Comparison of ENCODE assay signal across 1 cellular context in the genomic region with DNA sequence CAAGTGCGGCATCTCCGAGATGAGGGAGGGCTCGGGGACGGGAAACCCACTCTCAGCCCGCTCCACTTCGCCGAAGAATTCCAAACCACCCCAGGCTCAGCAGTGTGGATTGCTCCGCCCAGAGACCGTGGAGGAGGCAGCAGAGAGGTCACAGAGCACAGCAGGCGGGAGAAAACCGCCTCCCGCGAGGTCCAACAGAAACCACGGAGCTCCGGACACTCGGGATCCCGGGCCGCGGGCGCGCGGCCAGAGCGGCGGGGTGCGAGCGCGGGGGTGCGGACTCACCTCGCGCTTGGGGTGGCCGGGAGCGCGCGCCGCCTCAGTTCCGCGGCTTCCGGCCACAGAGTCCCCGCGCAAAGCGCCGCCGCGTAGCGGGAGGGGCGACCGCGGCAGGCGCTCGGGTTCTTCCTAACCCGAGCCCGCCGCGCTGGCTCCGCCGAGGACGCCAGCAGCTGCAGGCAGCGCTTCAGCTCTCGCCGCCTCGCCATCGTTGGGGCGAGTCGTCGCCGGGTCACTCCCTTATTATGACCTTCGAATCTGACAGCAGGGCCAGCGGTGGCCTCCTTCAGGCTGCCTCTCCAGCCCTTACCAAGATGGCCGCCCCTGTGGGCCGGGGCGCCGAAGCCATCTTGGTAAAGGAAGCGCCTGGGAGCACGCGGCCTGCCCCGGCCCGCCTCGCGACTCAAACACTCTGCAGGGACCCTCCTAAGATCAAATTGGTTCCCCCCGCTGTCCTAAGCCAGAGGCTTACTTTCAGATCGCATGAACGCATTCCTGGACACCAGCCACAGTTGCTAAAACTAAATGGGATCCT.
A peak's percentile ranks its signal among the peaks of the same experiment; 100 is the strongest.
TF ChIP-seq lines count a peak whose summit lies in the region.

A gene (minus strand): TSS at position 106 of the 814 bp plus-strand sequence. CDS start 20,323 bp downstream, outside the sequence.

TF ChIP-seq in K562, 482 proteins besides CTCF, POLR2A, EP300 and RAD21 (continued from another document and continues in another):
- TF ChIP-seq E2F3 (CRISPR knock-in tag; IDR thresholded peaks at IDR 0.05) (peak; percentile 87), ELF4 (CRISPR knock-in tag; IDR thresholded peaks at IDR 0.05) (peak; percentile 84; the same call in 1 of the 2 replicates), RFX5 (IDR thresholded peaks at IDR 0.05; ENCODE audit: low read depth, low read length) (no peak), ZBTB17 (CRISPR knock-in tag; IDR thresholded peaks at IDR 0.05) (peak; percentile 89), ZSCAN29 (IDR thresholded peaks at IDR 0.05) (no peak; the same call in 1 of the 2 replicates), ZBTB8A (IDR thresholded peaks at IDR 0.05; ENCODE audit: partially characterized antibody) (no peak), SUPT5H (IDR thresholded peaks at IDR 0.05) (peak; percentile 78; the same call in 1 of the 2 replicates), HIVEP1 (CRISPR knock-in tag; IDR thresholded peaks at IDR 0.05) (no peak), ASH1L (IDR thresholded peaks at IDR 0.05; ENCODE audit: borderline replicate concordance, low read depth, partially characterized antibody) (peak; percentile 60), BRCA1 (IDR thresholded peaks at IDR 0.05) (no peak), BRCA1 (CRISPR knock-in tag; IDR thresholded peaks at IDR 0.05) (no peak), ZNF121 (CRISPR knock-in tag; conservative IDR thresholded peaks at IDR 0.05) (no peak), SIRT6 (IDR thresholded peaks at IDR 0.05; ENCODE audit: low read depth, low read length) (no peak), MTA2 (IDR thresholded peaks at IDR 0.05; ENCODE audit: low read depth) (no peak), ZNF436 (CRISPR knock-in tag; IDR thresholded peaks at IDR 0.05) (no peak), ETV5 (CRISPR knock-in tag; IDR thresholded peaks at IDR 0.05; ENCODE audit: low read depth) (peak; percentile 90), SNIP1 (IDR thresholded peaks at IDR 0.05; ENCODE audit: low read depth) (no peak), ZNF274 (IDR thresholded peaks at IDR 0.05; ENCODE audit: borderline replicate concordance, low read depth, low read length) (no peak), NFIC (IDR thresholded peaks at IDR 0.05) (peak; percentile 77), KLF6 (CRISPR knock-in tag; IDR thresholded peaks at IDR 0.05; ENCODE audit: borderline replicate concordance) (peak; percentile 94; the same call in 1 of the 2 replicates), SETDB1 (IDR thresholded peaks at IDR 0.05; ENCODE audit: low read length) (no peak), MEF2A (IDR thresholded peaks at IDR 0.05; ENCODE audit: control insufficient read depth, low read depth, low read length) (no peak), SMARCC2 (IDR thresholded peaks at IDR 0.05; ENCODE audit: low read depth) (no peak), OTX1 (CRISPR knock-in tag; IDR thresholded peaks at IDR 0.05) (peak; percentile 84), MYC (IDR thresholded peaks at IDR 0.05; ENCODE audit: low read depth, low read length) (peak; percentile 99), MYC (CRISPR knock-in tag; IDR thresholded peaks at IDR 0.05; ENCODE audit: borderline replicate concordance, low read depth) (peak; percentile 99), MYBL2 (IDR thresholded peaks at IDR 0.05; ENCODE audit: low read depth) (peak; percentile 65), MYBL2 (CRISPR knock-in tag; IDR thresholded peaks at IDR 0.05; ENCODE audit: borderline replicate concordance) (no peak), SMAD3 (CRISPR knock-in tag; conservative IDR thresholded peaks at IDR 0.05) (peak; percentile 88)
- TF ChIP-seq, protein P1, sequence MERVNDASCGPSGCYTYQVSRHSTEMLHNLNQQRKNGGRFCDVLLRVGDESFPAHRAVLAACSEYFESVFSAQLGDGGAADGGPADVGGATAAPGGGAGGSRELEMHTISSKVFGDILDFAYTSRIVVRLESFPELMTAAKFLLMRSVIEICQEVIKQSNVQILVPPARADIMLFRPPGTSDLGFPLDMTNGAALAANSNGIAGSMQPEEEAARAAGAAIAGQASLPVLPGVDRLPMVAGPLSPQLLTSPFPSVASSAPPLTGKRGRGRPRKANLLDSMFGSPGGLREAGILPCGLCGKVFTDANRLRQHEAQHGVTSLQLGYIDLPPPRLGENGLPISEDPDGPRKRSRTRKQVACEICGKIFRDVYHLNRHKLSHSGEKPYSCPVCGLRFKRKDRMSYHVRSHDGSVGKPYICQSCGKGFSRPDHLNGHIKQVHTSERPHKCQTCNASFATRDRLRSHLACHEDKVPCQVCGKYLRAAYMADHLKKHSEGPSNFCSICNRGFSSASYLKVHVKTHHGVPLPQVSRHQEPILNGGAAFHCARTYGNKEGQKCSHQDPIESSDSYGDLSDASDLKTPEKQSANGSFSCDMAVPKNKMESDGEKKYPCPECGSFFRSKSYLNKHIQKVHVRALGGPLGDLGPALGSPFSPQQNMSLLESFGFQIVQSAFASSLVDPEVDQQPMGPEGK (CRISPR knock-in tag; IDR thresholded peaks at IDR 0.05; ENCODE audit: borderline replicate concordance) = no peak
- TF ChIP-seq, protein P2, sequence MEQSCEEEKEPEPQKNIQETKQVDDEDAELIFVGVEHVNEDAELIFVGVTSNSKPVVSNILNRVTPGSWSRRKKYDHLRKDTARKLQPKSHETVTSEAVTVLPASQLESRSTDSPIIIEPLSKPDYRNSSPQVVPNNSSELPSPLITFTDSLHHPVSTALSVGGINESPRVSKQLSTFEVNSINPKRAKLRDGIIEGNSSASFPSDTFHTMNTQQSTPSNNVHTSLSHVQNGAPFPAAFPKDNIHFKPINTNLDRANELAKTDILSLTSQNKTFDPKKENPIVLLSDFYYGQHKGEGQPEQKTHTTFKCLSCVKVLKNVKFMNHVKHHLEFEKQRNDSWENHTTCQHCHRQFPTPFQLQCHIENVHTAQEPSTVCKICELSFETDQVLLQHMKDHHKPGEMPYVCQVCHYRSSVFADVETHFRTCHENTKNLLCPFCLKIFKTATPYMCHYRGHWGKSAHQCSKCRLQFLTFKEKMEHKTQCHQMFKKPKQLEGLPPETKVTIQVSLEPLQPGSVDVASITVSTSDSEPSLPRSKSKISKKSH (CRISPR knock-in tag; IDR thresholded peaks at IDR 0.05) = no peak
- TF ChIP-seq, protein P3, sequence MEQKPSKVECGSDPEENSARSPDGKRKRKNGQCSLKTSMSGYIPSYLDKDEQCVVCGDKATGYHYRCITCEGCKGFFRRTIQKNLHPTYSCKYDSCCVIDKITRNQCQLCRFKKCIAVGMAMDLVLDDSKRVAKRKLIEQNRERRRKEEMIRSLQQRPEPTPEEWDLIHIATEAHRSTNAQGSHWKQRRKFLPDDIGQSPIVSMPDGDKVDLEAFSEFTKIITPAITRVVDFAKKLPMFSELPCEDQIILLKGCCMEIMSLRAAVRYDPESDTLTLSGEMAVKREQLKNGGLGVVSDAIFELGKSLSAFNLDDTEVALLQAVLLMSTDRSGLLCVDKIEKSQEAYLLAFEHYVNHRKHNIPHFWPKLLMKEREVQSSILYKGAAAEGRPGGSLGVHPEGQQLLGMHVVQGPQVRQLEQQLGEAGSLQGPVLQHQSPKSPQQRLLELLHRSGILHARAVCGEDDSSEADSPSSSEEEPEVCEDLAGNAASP (IDR thresholded peaks at IDR 0.05) = no peak
- TF ChIP-seq, protein P4, sequence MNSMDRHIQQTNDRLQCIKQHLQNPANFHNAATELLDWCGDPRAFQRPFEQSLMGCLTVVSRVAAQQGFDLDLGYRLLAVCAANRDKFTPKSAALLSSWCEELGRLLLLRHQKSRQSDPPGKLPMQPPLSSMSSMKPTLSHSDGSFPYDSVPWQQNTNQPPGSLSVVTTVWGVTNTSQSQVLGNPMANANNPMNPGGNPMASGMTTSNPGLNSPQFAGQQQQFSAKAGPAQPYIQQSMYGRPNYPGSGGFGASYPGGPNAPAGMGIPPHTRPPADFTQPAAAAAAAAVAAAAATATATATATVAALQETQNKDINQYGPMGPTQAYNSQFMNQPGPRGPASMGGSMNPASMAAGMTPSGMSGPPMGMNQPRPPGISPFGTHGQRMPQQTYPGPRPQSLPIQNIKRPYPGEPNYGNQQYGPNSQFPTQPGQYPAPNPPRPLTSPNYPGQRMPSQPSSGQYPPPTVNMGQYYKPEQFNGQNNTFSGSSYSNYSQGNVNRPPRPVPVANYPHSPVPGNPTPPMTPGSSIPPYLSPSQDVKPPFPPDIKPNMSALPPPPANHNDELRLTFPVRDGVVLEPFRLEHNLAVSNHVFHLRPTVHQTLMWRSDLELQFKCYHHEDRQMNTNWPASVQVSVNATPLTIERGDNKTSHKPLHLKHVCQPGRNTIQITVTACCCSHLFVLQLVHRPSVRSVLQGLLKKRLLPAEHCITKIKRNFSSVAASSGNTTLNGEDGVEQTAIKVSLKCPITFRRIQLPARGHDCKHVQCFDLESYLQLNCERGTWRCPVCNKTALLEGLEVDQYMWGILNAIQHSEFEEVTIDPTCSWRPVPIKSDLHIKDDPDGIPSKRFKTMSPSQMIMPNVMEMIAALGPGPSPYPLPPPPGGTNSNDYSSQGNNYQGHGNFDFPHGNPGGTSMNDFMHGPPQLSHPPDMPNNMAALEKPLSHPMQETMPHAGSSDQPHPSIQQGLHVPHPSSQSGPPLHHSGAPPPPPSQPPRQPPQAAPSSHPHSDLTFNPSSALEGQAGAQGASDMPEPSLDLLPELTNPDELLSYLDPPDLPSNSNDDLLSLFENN (IDR thresholded peaks at IDR 0.05; ENCODE audit: low read depth in 2 of 2, low read length in 2 of 2) = peak in 1 of 2 experiments; percentile 58; a peak in 2 of 4 replicates
- TF ChIP-seq, protein P5, sequence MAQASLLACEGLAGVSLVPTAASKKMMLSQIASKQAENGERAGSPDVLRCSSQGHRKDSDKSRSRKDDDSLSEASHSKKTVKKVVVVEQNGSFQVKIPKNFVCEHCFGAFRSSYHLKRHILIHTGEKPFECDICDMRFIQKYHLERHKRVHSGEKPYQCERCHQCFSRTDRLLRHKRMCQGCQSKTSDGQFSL (CRISPR knock-in tag; IDR thresholded peaks at IDR 0.05) = no peak
- TF ChIP-seq, protein P5 (tag; IDR thresholded peaks at IDR 0.05) = peak; percentile 68 to 78; a peak in 2 of 4 replicates
- TF ChIP-seq, protein P6, sequence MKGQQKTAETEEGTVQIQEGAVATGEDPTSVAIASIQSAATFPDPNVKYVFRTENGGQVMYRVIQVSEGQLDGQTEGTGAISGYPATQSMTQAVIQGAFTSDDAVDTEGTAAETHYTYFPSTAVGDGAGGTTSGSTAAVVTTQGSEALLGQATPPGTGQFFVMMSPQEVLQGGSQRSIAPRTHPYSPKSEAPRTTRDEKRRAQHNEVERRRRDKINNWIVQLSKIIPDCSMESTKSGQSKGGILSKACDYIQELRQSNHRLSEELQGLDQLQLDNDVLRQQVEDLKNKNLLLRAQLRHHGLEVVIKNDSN (CRISPR knock-in tag; IDR thresholded peaks at IDR 0.05) = no peak
- TF ChIP-seq, protein P7, sequence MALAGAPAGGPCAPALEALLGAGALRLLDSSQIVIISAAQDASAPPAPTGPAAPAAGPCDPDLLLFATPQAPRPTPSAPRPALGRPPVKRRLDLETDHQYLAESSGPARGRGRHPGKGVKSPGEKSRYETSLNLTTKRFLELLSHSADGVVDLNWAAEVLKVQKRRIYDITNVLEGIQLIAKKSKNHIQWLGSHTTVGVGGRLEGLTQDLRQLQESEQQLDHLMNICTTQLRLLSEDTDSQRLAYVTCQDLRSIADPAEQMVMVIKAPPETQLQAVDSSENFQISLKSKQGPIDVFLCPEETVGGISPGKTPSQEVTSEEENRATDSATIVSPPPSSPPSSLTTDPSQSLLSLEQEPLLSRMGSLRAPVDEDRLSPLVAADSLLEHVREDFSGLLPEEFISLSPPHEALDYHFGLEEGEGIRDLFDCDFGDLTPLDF (CRISPR knock-in tag; IDR thresholded peaks at IDR 0.05) = peak; percentile 89
- TF ChIP-seq, protein P8, sequence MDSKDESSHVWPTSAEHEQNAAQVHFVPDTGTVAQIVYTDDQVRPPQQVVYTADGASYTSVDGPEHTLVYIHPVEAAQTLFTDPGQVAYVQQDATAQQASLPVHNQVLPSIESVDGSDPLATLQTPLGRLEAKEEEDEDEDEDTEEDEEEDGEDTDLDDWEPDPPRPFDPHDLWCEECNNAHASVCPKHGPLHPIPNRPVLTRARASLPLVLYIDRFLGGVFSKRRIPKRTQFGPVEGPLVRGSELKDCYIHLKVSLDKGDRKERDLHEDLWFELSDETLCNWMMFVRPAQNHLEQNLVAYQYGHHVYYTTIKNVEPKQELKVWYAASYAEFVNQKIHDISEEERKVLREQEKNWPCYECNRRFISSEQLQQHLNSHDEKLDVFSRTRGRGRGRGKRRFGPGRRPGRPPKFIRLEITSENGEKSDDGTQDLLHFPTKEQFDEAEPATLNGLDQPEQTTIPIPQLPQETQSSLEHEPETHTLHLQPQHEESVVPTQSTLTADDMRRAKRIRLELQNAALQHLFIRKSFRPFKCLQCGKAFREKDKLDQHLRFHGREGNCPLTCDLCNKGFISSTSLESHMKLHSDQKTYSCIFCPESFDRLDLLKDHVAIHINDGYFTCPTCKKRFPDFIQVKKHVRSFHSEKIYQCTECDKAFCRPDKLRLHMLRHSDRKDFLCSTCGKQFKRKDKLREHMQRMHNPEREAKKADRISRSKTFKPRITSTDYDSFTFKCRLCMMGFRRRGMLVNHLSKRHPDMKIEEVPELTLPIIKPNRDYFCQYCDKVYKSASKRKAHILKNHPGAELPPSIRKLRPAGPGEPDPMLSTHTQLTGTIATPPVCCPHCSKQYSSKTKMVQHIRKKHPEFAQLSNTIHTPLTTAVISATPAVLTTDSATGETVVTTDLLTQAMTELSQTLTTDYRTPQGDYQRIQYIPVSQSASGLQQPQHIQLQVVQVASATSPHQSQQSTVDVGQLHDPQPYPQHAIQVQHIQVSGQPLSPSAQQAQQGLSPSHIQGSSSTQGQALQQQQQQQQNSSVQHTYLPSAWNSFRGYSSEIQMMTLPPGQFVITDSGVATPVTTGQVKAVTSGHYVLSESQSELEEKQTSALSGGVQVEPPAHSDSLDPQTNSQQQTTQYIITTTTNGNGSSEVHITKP (IDR thresholded peaks at IDR 0.05; ENCODE audit: partially characterized antibody) = peak; percentile 93
- TF ChIP-seq, protein P9, sequence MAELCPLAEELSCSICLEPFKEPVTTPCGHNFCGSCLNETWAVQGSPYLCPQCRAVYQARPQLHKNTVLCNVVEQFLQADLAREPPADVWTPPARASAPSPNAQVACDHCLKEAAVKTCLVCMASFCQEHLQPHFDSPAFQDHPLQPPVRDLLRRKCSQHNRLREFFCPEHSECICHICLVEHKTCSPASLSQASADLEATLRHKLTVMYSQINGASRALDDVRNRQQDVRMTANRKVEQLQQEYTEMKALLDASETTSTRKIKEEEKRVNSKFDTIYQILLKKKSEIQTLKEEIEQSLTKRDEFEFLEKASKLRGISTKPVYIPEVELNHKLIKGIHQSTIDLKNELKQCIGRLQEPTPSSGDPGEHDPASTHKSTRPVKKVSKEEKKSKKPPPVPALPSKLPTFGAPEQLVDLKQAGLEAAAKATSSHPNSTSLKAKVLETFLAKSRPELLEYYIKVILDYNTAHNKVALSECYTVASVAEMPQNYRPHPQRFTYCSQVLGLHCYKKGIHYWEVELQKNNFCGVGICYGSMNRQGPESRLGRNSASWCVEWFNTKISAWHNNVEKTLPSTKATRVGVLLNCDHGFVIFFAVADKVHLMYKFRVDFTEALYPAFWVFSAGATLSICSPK (IDR thresholded peaks at IDR 0.05; ENCODE audit: borderline replicate concordance) = no peak
